In the genomic region with DNA sequence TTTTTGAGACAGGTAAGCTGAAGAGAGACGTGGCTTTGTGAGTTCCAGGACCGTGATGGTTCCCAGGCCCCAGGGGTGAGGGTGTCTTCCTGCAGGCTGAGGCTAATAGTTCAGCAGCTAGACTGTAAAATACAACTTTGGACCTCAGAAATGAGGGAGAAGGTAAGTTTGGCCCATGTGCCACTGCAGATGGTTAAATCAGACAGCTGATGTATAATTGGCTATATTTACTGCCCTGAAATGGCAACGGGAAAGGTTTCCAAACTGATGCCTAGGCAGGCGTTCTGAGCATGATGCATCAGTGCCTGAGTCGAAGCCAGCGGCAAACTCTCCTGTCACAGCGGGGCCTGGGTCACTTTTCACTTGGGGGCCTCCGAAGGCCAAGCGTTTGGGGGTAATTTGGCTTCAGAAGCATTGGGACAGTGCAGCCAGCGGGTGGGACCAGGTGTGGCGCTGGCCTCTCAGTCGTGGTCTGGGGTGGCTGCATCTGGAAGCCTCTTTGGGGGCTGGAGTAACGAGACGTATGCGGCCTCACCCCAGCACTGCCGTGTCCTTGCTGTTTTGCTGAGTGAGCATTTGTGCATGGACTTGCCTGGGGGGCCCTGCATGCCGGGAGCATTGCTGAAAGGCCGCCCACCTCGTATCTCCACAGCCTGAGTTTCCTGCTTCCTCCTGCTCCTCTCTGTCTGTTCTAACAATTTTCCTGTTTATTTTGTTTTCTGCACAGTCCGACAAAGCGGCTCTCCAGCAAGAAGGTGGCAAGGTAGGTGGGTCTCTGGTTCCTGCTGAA, we compare ENCODE assay signal across 16 cellular contexts. TPM values are rescaled to one million over a fixed set of nuclear protein-coding genes. Genes with fewer than 3 reads are reported as not detected.
DNase-seq lines count a peak whose midpoint lies in the region; ATAC-seq and TF ChIP-seq lines count a peak whose summit lies in the region.
"Had no signal": no experiment of that assay in that cellular context is flagged by ENCODE, and none has a peak within 500 bp of the region (broad histone marks: within the 10 kb centered on the region; RNA-seq: fewer than 3 reads in every experiment).

No MANE protein-coding gene starts in this region.

- H3K4me3 Mint-ChIP-seq in nephron (peak overlapping the region in 2 of 3 experiments; percentile 45 to 69), CD14-positive monocyte (no peak overlapping the region)
- H3K4me3 Mint-ChIP-seq: CD8-positive, alpha-beta memory T cell had no signal

- H3K27ac ChIP-seq in cardiac muscle cell (peak overlapping the region; percentile 71), ovary (no peak overlapping the region)
- H3K27ac ChIP-seq: GM23248 had no signal

- peaks cover 38% of the 10 kb centered on the region for H3K36me3 Mint-ChIP-seq in nephron (ENCODE audit: low read depth)
- no peaks in the 10 kb centered on the region for H3K36me3 Mint-ChIP-seq in CD14-positive monocyte

- H3K36me3 ChIP-seq in cardiac muscle cell (peaks cover 2% of the 10 kb centered on the region), ovary (no peaks in the 10 kb centered on the region)

- H3K27ac Mint-ChIP-seq in nephron (peak overlapping the region; percentile 76 to 92 (median 85)), CD14-positive monocyte (peak overlapping the region in 1 of 7 donors; percentile 77)
- H3K27ac Mint-ChIP-seq: CD8-positive, alpha-beta memory T cell had no signal

- H3K27me3 Mint-ChIP-seq in nephron (ENCODE audit: low read depth) (peaks cover 3% of the 10 kb centered on the region), CD14-positive monocyte (ENCODE audit: low read depth in 3 of 3) (peaks cover 0 to 2% (median 0%) of the 10 kb centered on the region in 3 donors)
- H3K27me3 Mint-ChIP-seq: CD8-positive, alpha-beta memory T cell had no signal

- ATAC-seq in Right ventricle myocardium inferior: no peak

- DNase-seq in cardiac muscle cell (ENCODE audit: low read depth in 1 of 2, low spot score in 1 of 2) (no peak), Right ventricle myocardium inferior (ENCODE audit: missing footprints) (no peak), dermis microvascular lymphatic vessel endothelial cell (ENCODE audit: low read depth in 2 of 2) (peak; percentile 34 to 50), ovary (no peak), CD14-positive monocyte (ENCODE audit: low spot score) (no peak)
- DNase-seq in activated CD8-positive, alpha-beta memory T cell treated with anti-CD3 and anti-CD28 coated beads for 24 hours: no peak
- DNase-seq: C1 segment of cervical spinal cord; CD8-positive, alpha-beta memory T cell; MM.1S; NCI-H1092; NCI-H187 treated with DMSO at 0.1 percent for 48 hours; NCI-H2107; NCI-H446 treated with DMSO at 0.1 percent for 48 hours; NCI-H526 treated with DMSO at 0.1 percent for 48 hours had no signal

- H3K4me1 Mint-ChIP-seq in nephron: peaks cover 11% of the 10 kb centered on the region
- no peaks in the 10 kb centered on the region for H3K4me1 Mint-ChIP-seq in CD14-positive monocyte

- TF ChIP-seq POLR2A in ovary (IDR thresholded peaks at IDR 0.05): no peak

- no peak for TF ChIP-seq CTCF in cardiac muscle cell (IDR thresholded peaks at IDR 0.05; ENCODE audit: low read depth, low read length)
- no peak for TF ChIP-seq CTCF in nephron (IDR thresholded peaks at IDR 0.05; ENCODE audit: unreplicated experiment in 3 of 3)
- no peak for TF ChIP-seq CTCF in ovary (IDR thresholded peaks at IDR 0.05)
- no peak for TF ChIP-seq CTCF in CD14-positive monocyte (IDR thresholded peaks at IDR 0.05)

- H3K4me3 ChIP-seq in cardiac muscle cell (no peak overlapping the region), ovary (no peak overlapping the region)
- H3K4me3 ChIP-seq: GM23248 had no signal

- H3K9me3 ChIP-seq in cardiac muscle cell (ENCODE audit: low read depth) (no peaks in the 10 kb centered on the region), ovary (no peaks in the 10 kb centered on the region)

- H3K4me1 ChIP-seq in cardiac muscle cell (ENCODE audit: low read depth) (peaks cover 24% of the 10 kb centered on the region), ovary (ENCODE audit: insufficient read depth) (no peaks in the 10 kb centered on the region)

- H3K9me3 Mint-ChIP-seq in nephron (no peaks in the 10 kb centered on the region), CD14-positive monocyte (no peaks in the 10 kb centered on the region)
- H3K9me3 Mint-ChIP-seq: CD8-positive, alpha-beta memory T cell had no signal

- 76 to 81% (median 77%) methylated on average over 21 of the region's 21 CpGs for WGBS in ovary, 3 donors

- H3K27me3 ChIP-seq in cardiac muscle cell (no peaks in the 10 kb centered on the region), ovary (no peaks in the 10 kb centered on the region)

- no peak for TF ChIP-seq EP300 in ovary (IDR thresholded peaks at IDR 0.05)

- intact Hi-C loops in Right ventricle myocardium inferior (cut with DNase I): no loop called here
- intact Hi-C loops in ovary (cut with DNase I): no loop called here
- intact Hi-C loops in CD14-positive monocyte (cut with micrococcal nuclease): no loop called here

RNA-seq across cellular contexts. Expression of gene CAPN15, which starts 31.2 kb away (rescaled TPM):
- 58.2 and 63.3 TPM in 2 replicates for total RNA-seq in cardiac muscle cell
- 19.0 and 38.1 TPM in 2 replicates for polyA plus RNA-seq in cardiac muscle cell
- 16.8 TPM for total RNA-seq in Right ventricle myocardium inferior
- 18.9 and 31.5 TPM in 2 replicates for total RNA-seq in dermis microvascular lymphatic vessel endothelial cell
- total RNA-seq in ovary: 10 to 100 TPM; 16.9 to 38.9 (median 30.5) TPM
- 10 to 100 TPM in 1 of 2 donors, 1 to 10 TPM in 1; 1.6 to 19.4 TPM for polyA plus RNA-seq in ovary
- polyA plus RNA-seq in CD14-positive monocyte: 1 to 10 TPM; 3.4 to 3.9 TPM

Comparison
In these comparisons a context has a peak if more than half of its experiments do, and no peak if none do; other contexts are left out.
1. DNase-seq: peak in dermis microvascular lymphatic vessel endothelial cell (2 of 2); none in cardiac muscle cell (0 of 2), Right ventricle myocardium inferior (single experiment), activated CD8-positive, alpha-beta memory T cell treated with anti-CD3 and anti-CD28 coated beads for 24 hours (single experiment), ovary (0 of 5) and CD14-positive monocyte (single experiment).
2. H3K4me3 Mint-ChIP-seq: peak in nephron (2 of 3); none in CD14-positive monocyte (0 of 2).